13 cellular contexts compared by ENCODE assay signal in the genomic region with DNA sequence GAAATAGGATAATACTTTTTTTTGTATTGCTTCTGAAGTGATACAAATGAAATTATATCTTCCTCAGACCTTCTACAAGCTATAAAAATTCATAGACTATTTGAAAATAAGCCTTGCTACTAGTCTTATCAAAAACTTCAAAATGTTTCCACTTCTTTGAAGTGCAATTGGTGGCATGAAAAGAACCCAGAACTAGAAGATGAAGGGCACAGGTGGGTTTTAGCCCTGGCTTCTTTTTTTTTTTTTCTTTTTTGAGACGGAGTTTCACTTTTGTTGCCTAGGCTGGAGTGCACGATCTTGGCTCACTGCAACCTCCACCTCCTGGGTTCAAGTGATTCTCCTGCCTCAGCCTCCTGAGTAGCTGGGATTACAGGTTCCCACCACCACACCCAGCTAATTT. TPM values are rescaled to one million over a fixed set of nuclear protein-coding genes. Genes with fewer than 3 reads are reported as not detected.
"Had no signal": no experiment of that assay in that cellular context is flagged by ENCODE, and none has a peak within 500 bp of the region (broad histone marks: within the 10 kb centered on the region; RNA-seq: fewer than 3 reads in every experiment).

No MANE protein-coding gene starts in this region.

RNA-seq across cellular contexts. Expression of a gene that starts 44.3 kb away (rescaled TPM):
- total RNA-seq: activated CD4-positive, alpha-beta memory T cell treated with anti-CD3 and anti-CD28 coated beads, Interleukin-2, amount 10 ng/mL, durations not matched to agents 7 days and 5 days; activated CD4-positive, alpha-beta T cell treated with anti-CD3 and anti-CD28 coated beads for 36 hours; activated CD4-positive, alpha-beta T cell treated with anti-CD3 and anti-CD28 coated beads, Interleukin-2, amount 10 ng/mL, durations not matched to agents 7 days and 5 days; activated CD8-positive, alpha-beta memory T cell treated with anti-CD3 and anti-CD28 coated beads, Interleukin-2, amount 10 ng/mL, durations not matched to agents 7 days and 5 days; activated CD8-positive, alpha-beta T cell treated with anti-CD3 and anti-CD28 coated beads, Interleukin-2, amount 10 ng/mL, durations not matched to agents 7 days and 5 days; activated naive CD8-positive, alpha-beta T cell treated with anti-CD3 and anti-CD28 coated beads, Interleukin-2, amount 10 ng/mL, durations not matched to agents 7 days and 5 days; activated T-helper 2 cell treated with anti-CD3 and anti-CD28 coated beads, Interferon-gamma antibody, Interleukin-2, Interleukin-4, amounts not matched to agents 10 μg/mL and 5 μg/mL and 100 μg/mL, durations not matched to agents 14 hours and 24 hours and 36 hours; ascending aorta; bronchial epithelial cell; cardiac muscle cell; chondrocyte; WTC11 had no signal
- polyA plus RNA-seq: adipose tissue, cardiac muscle cell had no signal
